In the genomic region with DNA sequence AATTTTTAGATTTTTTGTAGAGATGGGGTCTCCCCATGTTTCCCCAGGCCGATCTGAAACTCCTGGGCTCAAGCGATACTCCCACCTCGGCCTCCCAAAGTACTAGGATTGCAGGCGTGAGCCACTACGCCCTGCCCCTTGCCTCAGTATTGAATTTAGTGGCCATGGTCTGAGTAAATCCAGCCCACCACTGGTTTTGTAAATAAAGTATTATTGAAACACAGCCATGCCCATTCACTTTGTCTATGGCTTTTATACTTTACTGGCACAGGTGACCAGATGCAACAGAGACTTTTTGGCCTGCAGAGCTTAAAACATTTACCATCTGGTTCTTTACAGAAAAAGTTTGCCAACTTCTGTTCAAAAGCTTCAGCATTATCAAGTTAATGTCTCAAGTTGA, we compare ENCODE assay signal across 1 cellular context.
TF ChIP-seq lines count a peak whose summit lies in the region.

No MANE protein-coding gene starts in this region.

TF ChIP-seq in K562, 482 proteins besides CTCF, POLR2A, EP300 and RAD21:
- TF ChIP-seq, protein P1, sequence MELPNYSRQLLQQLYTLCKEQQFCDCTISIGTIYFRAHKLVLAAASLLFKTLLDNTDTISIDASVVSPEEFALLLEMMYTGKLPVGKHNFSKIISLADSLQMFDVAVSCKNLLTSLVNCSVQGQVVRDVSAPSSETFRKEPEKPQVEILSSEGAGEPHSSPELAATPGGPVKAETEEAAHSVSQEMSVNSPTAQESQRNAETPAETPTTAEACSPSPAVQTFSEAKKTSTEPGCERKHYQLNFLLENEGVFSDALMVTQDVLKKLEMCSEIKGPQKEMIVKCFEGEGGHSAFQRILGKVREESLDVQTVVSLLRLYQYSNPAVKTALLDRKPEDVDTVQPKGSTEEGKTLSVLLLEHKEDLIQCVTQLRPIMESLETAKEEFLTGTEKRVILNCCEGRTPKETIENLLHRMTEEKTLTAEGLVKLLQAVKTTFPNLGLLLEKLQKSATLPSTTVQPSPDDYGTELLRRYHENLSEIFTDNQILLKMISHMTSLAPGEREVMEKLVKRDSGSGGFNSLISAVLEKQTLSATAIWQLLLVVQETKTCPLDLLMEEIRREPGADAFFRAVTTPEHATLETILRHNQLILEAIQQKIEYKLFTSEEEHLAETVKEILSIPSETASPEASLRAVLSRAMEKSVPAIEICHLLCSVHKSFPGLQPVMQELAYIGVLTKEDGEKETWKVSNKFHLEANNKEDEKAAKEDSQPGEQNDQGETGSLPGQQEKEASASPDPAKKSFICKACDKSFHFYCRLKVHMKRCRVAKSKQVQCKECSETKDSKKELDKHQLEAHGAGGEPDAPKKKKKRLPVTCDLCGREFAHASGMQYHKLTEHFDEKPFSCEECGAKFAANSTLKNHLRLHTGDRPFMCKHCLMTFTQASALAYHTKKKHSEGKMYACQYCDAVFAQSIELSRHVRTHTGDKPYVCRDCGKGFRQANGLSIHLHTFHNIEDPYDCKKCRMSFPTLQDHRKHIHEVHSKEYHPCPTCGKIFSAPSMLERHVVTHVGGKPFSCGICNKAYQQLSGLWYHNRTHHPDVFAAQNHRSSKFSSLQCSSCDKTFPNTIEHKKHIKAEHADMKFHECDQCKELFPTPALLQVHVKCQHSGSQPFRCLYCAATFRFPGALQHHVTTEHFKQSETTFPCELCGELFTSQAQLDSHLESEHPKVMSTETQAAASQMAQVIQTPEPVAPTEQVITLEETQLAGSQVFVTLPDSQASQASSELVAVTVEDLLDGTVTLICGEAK (IDR thresholded peaks at IDR 0.05): peak; percentile 86
- TF ChIP-seq, protein P1 (CRISPR knock-in tag; IDR thresholded peaks at IDR 0.05): 0 out of 2 replicates have a peak, but pooled peaks have one; percentile 43
- TF ChIP-seq NFIC (IDR thresholded peaks at IDR 0.05): no peak
